ENCODE assay signal across 8 cellular contexts in genomic region chr7:124171068-124171467, GRCh38.
A peak's percentile ranks its signal among the peaks of the same experiment; 100 is the strongest.
DNase-seq lines count a peak whose midpoint lies in the region; ATAC-seq and TF ChIP-seq lines count a peak whose summit lies in the region.

No MANE protein-coding gene starts in this region.

- no peak overlapping the region for H3K9ac ChIP-seq in SK-N-MC (ENCODE audit: insufficient read length)

- no peak overlapping the region for H3K4me3 ChIP-seq in AG04449 (ENCODE audit: low read depth, low read length)
- H3K4me3 ChIP-seq in GM12875 (ENCODE audit: low read depth, low read length): no peak overlapping the region
- H3K4me3 ChIP-seq in SK-N-MC: no peak overlapping the region
- no peak overlapping the region for H3K4me3 ChIP-seq in osteoblast (ENCODE audit: insufficient read depth, low read length)

- H3K36me3 Mint-ChIP-seq in T-helper 17 cell (ENCODE audit: low read depth): no peaks in the 10 kb centered on the region

- H3K36me3 ChIP-seq in SK-N-MC (ENCODE audit: insufficient read depth, low read length) (no peaks in the 10 kb centered on the region), osteoblast (ENCODE audit: insufficient read depth, low read length) (no peaks in the 10 kb centered on the region)

- no peaks in the 10 kb centered on the region for H3K27me3 Mint-ChIP-seq in T-helper 17 cell

- H3K27ac ChIP-seq in SK-N-MC: no peak overlapping the region
- H3K27ac ChIP-seq in osteoblast (ENCODE audit: low read depth, low read length): no peak overlapping the region

- no peak for ATAC-seq in T-helper 17 cell

- no peak overlapping the region for H3K4me3 Mint-ChIP-seq in T-helper 17 cell

- CTCF ChIA-PET in AG04449 (lab: Yijun Ruan, JAX): interaction anchor here (0.7 to 1.7 kb wide), 15 partner anchors 8 to 658 kb away, joined by 3 to 31 read pairs (median 4); partner anchors contain the start of gene GPR37

- H3K9me3 ChIP-seq in SK-N-MC (ENCODE audit: low read depth, low read length) (no peaks in the 10 kb centered on the region), T-helper 17 cell (ENCODE audit: control insufficient read depth, low read length, poor library complexity, severe bottlenecking) (no peaks in the 10 kb centered on the region), osteoblast (ENCODE audit: low read depth, low read length) (no peaks in the 10 kb centered on the region)

- H3K27ac Mint-ChIP-seq in T-helper 17 cell: no peak overlapping the region

- POLR2A ChIA-PET in AG04449 (lab: Yijun Ruan, JAX): no interaction called here

- no peaks in the 10 kb centered on the region for H3K4me1 ChIP-seq in osteoblast (ENCODE audit: insufficient read depth, low read length)

- TF ChIP-seq CTCF in AG04449 (IDR thresholded peaks at IDR 0.05; ENCODE audit: insufficient read depth, low read length, missing control alignments) (peak; percentile 32), GM12875 (IDR thresholded peaks at IDR 0.05; ENCODE audit: borderline replicate concordance, insufficient read depth, low read depth, low read length) (peak; percentile 23; the same call in 1 of the 2 replicates), osteoblast (IDR thresholded peaks at IDR 0.05; ENCODE audit: extremely low read depth, low read depth, low read length) (no peak)

- H3K4me1 Mint-ChIP-seq in T-helper 17 cell: no peaks in the 10 kb centered on the region

- H4K20me1 ChIP-seq in osteoblast (ENCODE audit: insufficient read depth, low read length): no peaks in the 10 kb centered on the region

- H3K79me2 ChIP-seq in osteoblast (ENCODE audit: insufficient read depth, low read length): no peaks in the 10 kb centered on the region

- no peak overlapping the region for H2AFZ ChIP-seq in osteoblast (ENCODE audit: low read length)

- peak; percentile 4 for DNase-seq in AG04449 (ENCODE audit: low read depth, low spot score)
- DNase-seq in SK-N-MC (ENCODE audit: low read depth, low spot score): peak; percentile 26
- DNase-seq in hippocampal formation (lab: John Stamatoyannopoulos, UW): peak; percentile 55 to 60
- DNase-seq in T-helper 17 cell: no peak
- no peak for DNase-seq in stimulated activated naive CD4-positive, alpha-beta T cell (lab: John Stamatoyannopoulos, UW)
- DNase-seq in cerebellar cortex (ENCODE audit: low spot score): no peak
- DNase-seq in osteoblast (ENCODE audit: insufficient read length, low spot score, missing footprints): no peak

- H3K27me3 ChIP-seq in osteoblast (ENCODE audit: insufficient read depth, low read length): no peaks in the 10 kb centered on the region

- H3K4me2 ChIP-seq in osteoblast (ENCODE audit: insufficient read depth, low read length): no peak overlapping the region

Comparison
In these comparisons a context has a peak if more than half of its experiments do, and no peak if none do; other contexts are left out.
1. DNase-seq: peak in AG04449 (single experiment), SK-N-MC (single experiment) and hippocampal formation (2 of 2); none in T-helper 17 cell (0 of 3), stimulated activated naive CD4-positive, alpha-beta T cell (0 of 6), cerebellar cortex (single experiment) and osteoblast (single experiment).